ENCODE assay signal across 11 cellular contexts in the genomic region with DNA sequence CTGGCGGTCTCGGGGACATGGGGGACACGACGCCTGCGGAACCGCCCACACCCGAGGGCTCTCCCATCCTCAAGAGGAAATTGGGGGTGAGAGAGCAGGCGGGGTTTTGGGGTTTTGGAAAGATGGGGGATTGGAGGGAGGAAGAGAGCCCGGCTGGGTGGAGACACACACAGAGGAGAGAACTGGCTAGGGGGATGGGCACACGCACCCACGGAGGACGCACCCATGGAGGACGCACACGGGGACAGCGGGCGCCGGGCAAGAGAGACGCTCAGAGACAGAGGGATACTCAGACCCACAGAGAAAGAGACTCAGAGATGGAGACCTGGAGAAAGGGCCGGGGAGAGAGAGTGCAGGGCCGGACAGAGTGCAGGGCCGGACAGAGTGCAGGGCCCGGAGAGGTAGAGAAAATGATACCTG. TPM values are rescaled to one million over a fixed set of nuclear protein-coding genes. Genes with fewer than 3 reads are reported as not detected.
DNase-seq lines count a peak whose midpoint lies in the region; ATAC-seq, FAIRE-seq and TF ChIP-seq lines count a peak whose summit lies in the region.
"Had no signal": no experiment of that assay in that cellular context is flagged by ENCODE, and none has a peak within 500 bp of the region (broad histone marks: within the 10 kb centered on the region; RNA-seq: fewer than 3 reads in every experiment).

No MANE protein-coding gene starts in this region.

- H3K4me3 Mint-ChIP-seq in activated T-cell treated with anti-CD3 and anti-CD28 coated beads, Interleukin-2, amount 50 U/mL, for 4 hours: peak overlapping the region; percentile 64

- H3K4me3 ChIP-seq in Panc1 (ENCODE audit: low read depth in 2 of 2, low read length in 2 of 2): peak overlapping the region; percentile 30 to 37
- peak overlapping the region; percentile 17 to 50 (median 33) for H3K4me3 ChIP-seq in esophagus muscularis mucosa
- peak overlapping the region in 3 of 5 donors; percentile 14 to 40 (median 30) for H3K4me3 ChIP-seq in subcutaneous abdominal adipose tissue (ENCODE audit: low read depth in 1 of 5, low read length in 5 of 5)

- peak overlapping the region; percentile 31 for H3K27ac ChIP-seq in Panc1 (ENCODE audit: low read length)
- H3K27ac ChIP-seq in esophagus muscularis mucosa (replicated peaks in 1 of 4): no peak overlapping the region
- no peak overlapping the region for H3K27ac ChIP-seq in subcutaneous abdominal adipose tissue (ENCODE audit: low read depth, low read length)

- H3K36me3 Mint-ChIP-seq in activated T-cell treated with anti-CD3 and anti-CD28 coated beads, Interleukin-2, amount 50 U/mL, for 4 hours (ENCODE audit: insufficient read depth): no peaks in the 10 kb centered on the region

- POLR2A ChIA-PET in Panc1 (lab: Charles Lee): no interaction called here

- CTCF ChIA-PET in Panc1 (lab: Charles Lee): interaction anchor here (0.6 kb wide), 1 partner anchor 20 kb away, joined by 3 read pairs; no protein-coding TSS in a partner anchor

- H3K9ac ChIP-seq in subcutaneous abdominal adipose tissue (ENCODE audit: low read length in 5 of 5): no peak overlapping the region

- TF ChIP-seq POLR2A in esophagus muscularis mucosa (IDR thresholded peaks at IDR 0.05; ENCODE audit: low read depth) (no peak), GM12891 (IDR thresholded peaks at IDR 0.05; ENCODE audit: low read depth, low read length) (no peak)

- TF ChIP-seq CTCF in Panc1 (IDR thresholded peaks at IDR 0.05) (no peak), esophagus muscularis mucosa (IDR thresholded peaks at IDR 0.05) (no peak)

- H3K4me1 Mint-ChIP-seq in activated T-cell treated with anti-CD3 and anti-CD28 coated beads, Interleukin-2, amount 50 U/mL, for 4 hours (ENCODE audit: low read depth): peaks cover 23% of the 10 kb centered on the region

- intact Hi-C loops in Panc1 (cut with micrococcal nuclease; ENCODE audit: unreplicated experiment) (no loop called here), esophagus muscularis mucosa (cut with DNase I) (no loop called here)

- no peak for FAIRE-seq in GM12891 (lab: Jason Lieb, UNC)

- no peak for DNase-seq in activated T-cell treated with anti-CD3 and anti-CD28 coated beads, Interleukin-2, amount 50 U/mL, for 4 hours
- DNase-seq in activated T-cell treated with anti-CD3 and anti-CD28 coated beads for 4 hours (no peak), Panc1 (ENCODE audit: low read depth, low spot score) (no peak), esophagus muscularis mucosa (ENCODE audit: extremely low spot score) (no peak), NCI-H1436 treated with DMSO at 0.1 percent for 48 hours (lab: John Stamatoyannopoulos, UW) (no peak), NCI-H187 (lab: John Stamatoyannopoulos, UW) (no peak), GM12891 (ENCODE audit: insufficient read length, low spot score) (no peak)
- DNase-seq: HCEC 1CT, NCI-H510A had no signal

- H3K27me3 Mint-ChIP-seq in activated T-cell treated with anti-CD3 and anti-CD28 coated beads, Interleukin-2, amount 50 U/mL, for 4 hours (ENCODE audit: low read depth): peaks cover 12% of the 10 kb centered on the region

- H3K36me3 ChIP-seq in Panc1 (ENCODE audit: control insufficient read depth, insufficient read depth, low read length) (no peaks in the 10 kb centered on the region), esophagus muscularis mucosa (peaks cover 0 to 4% (median 0%) of the 10 kb centered on the region in 4 donors), subcutaneous abdominal adipose tissue (ENCODE audit: control insufficient read depth in 5 of 5, insufficient read depth in 5 of 5, low read length in 5 of 5) (peaks cover 0 to 19% (median 0%) of the 10 kb centered on the region in 5 donors)

- in situ Hi-C loops in Panc1 (cut with HindIII; ENCODE audit: low pct_unique_long_range_greater_than_20kb, low sequenced_read_pairs): no loop called here

- 69% methylated on average over 20 of the region's 22 CpGs for WGBS in esophagus muscularis mucosa

- no peaks in the 10 kb centered on the region for H3K9me3 Mint-ChIP-seq in activated T-cell treated with anti-CD3 and anti-CD28 coated beads, Interleukin-2, amount 50 U/mL, for 4 hours

- no TSS peak for BruUV-seq in Panc1 (replicated peaks; lab: Mats Ljungman, UMichigan)

- H3K27me3 ChIP-seq in Panc1 (ENCODE audit: control insufficient read depth, insufficient read depth, low read length): no peaks in the 10 kb centered on the region
- H3K27me3 ChIP-seq in esophagus muscularis mucosa: peaks cover 0 to 54% (median 5%) of the 10 kb centered on the region in 4 donors
- H3K27me3 ChIP-seq in subcutaneous abdominal adipose tissue (ENCODE audit: control insufficient read depth in 5 of 5, insufficient read depth in 4 of 5, low read length in 5 of 5): peaks cover 10 to 16% (median 15%) of the 10 kb centered on the region in 5 donors

- TF ChIP-seq EP300 in esophagus muscularis mucosa (IDR thresholded peaks at IDR 0.05): no peak

- H3K4me1 ChIP-seq in Panc1 (ENCODE audit: control insufficient read depth, insufficient read depth, low read length) (peaks cover 7% of the 10 kb centered on the region; the same call in 1 of the 2 replicates), esophagus muscularis mucosa (peaks cover 0 to 7% (median 5%) of the 10 kb centered on the region in 4 donors), subcutaneous abdominal adipose tissue (ENCODE audit: control insufficient read depth in 5 of 5, insufficient read depth in 5 of 5, low read length in 5 of 5) (peaks cover 0 to 7% (median 0%) of the 10 kb centered on the region in 5 donors)

- H3K9me3 ChIP-seq in Panc1 (ENCODE audit: control insufficient read depth, insufficient read depth, low read depth, low read length): no peaks in the 10 kb centered on the region
- H3K9me3 ChIP-seq in esophagus muscularis mucosa: no peaks in the 10 kb centered on the region
- no peaks in the 10 kb centered on the region for H3K9me3 ChIP-seq in subcutaneous abdominal adipose tissue (ENCODE audit: control insufficient read depth in 5 of 5, low read length in 5 of 5)

- ATAC-seq in activated T-cell treated with anti-CD3 and anti-CD28 coated beads, Interleukin-2, amount 50 U/mL, for 4 hours: peak; percentile 5 to 9
- ATAC-seq in Panc1: peak; percentile 17
- ATAC-seq: left lobe of liver had no signal

TF ChIP-seq in GM12891, 5 proteins besides CTCF, POLR2A, EP300 and RAD21:
- no peak for TF ChIP-seq TAF1 (IDR thresholded peaks at IDR 0.05; ENCODE audit: low read depth, low read length)
- no peak for TF ChIP-seq POLR2AphosphoS5 (IDR thresholded peaks at IDR 0.05; ENCODE audit: low read depth, low read length)
- no peak for TF ChIP-seq PAX5 (IDR thresholded peaks at IDR 0.05; ENCODE audit: insufficient read depth, low read length, severe bottlenecking)

RNA-seq across cellular contexts. Expression of a gene that starts 52.1 kb away (rescaled TPM):
- total RNA-seq in activated T-cell treated with anti-CD3 and anti-CD28 coated beads, Interleukin-2, amount 50 U/mL, for 4 hours: 100 to 1,000 TPM; 109 to 130 (median 126) TPM
- total RNA-seq in Panc1 (2021; ENCODE audit: unreplicated experiment): 11.1 TPM
- polyA plus RNA-seq in Panc1 (2012; ENCODE audit: insufficient read length): 9.2 TPM
- total RNA-seq in esophagus muscularis mucosa: 1 to 10 TPM; 1.2 to 4.5 (median 3.1) TPM
- polyA plus RNA-seq in GM12891 (2012; ENCODE audit: low read depth, missing spikeins): 123 TPM

RNA-seq across cellular contexts. Expression of a gene that starts 53.3 kb away (rescaled TPM):
- 100 to 1,000 TPM; 370 to 409 (median 401) TPM for total RNA-seq in activated T-cell treated with anti-CD3 and anti-CD28 coated beads, Interleukin-2, amount 50 U/mL, for 4 hours
- total RNA-seq in Panc1 (2021; ENCODE audit: unreplicated experiment): 2,011 TPM
- polyA plus RNA-seq in Panc1 (2012; ENCODE audit: insufficient read length): 2,958 TPM
- 100 to 1,000 TPM; 333 to 570 (median 446) TPM for total RNA-seq in esophagus muscularis mucosa
- polyA plus RNA-seq in GM12891 (2012; ENCODE audit: low read depth, missing spikeins): 367 TPM
